16 cellular contexts compared by ENCODE assay signal in genomic region chr5:175384724-175385552, GRCh38. TPM values are rescaled to one million over a fixed set of nuclear protein-coding genes. Genes with fewer than 3 reads are reported as not detected.
DNase-seq lines count a peak whose midpoint lies in the region; ATAC-seq and TF ChIP-seq lines count a peak whose summit lies in the region.
"Had no signal": no experiment of that assay in that cellular context is flagged by ENCODE, and none has a peak within 500 bp of the region (broad histone marks: within the 10 kb centered on the region; RNA-seq: fewer than 3 reads in every experiment).

No MANE protein-coding gene starts in this region.

- H3K9me3 ChIP-seq in A673 (ENCODE audit: low read depth, low read length, poor library complexity, severe bottlenecking) (no peaks in the 10 kb centered on the region), SK-N-MC (ENCODE audit: low read depth, low read length) (0 out of 2 replicates have a peak, but pooled peaks cover 2% of the 10 kb centered on the region), gastroesophageal sphincter (no peaks in the 10 kb centered on the region)
- H3K9me3 ChIP-seq: BE2C, SK-N-SH had no signal

- no peak for TF ChIP-seq POLR2A in gastroesophageal sphincter (IDR thresholded peaks at IDR 0.05)

- POLR2A ChIA-PET in A673 (lab: Charles Lee; ENCODE audit: low non-redundant PET) = no interaction called here

- DNase-seq in A673 (ENCODE audit: low spot score) = peak; percentile 23
- peak; percentile 50 for DNase-seq in DMS53 treated with DMSO at 0.1 percent for 48 hours (lab: John Stamatoyannopoulos, UW; ENCODE audit: unreplicated experiment)
- peak; percentile 46 for DNase-seq in NCI-H345 (lab: John Stamatoyannopoulos, UW)
- peak; percentile 83 for DNase-seq in SK-N-MC (ENCODE audit: low read depth, low spot score)
- DNase-seq in head of caudate nucleus = no peak
- DNase-seq in NK-92 (lab: John Stamatoyannopoulos, UW; ENCODE audit: unreplicated experiment) = no peak
- DNase-seq: BE2C; CD4-positive, alpha-beta memory T cell; H7; Karpas-422; NK-92 treated with Interleukin-12 subunit alpha and Interleukin-12 subunit beta, amount 100 ng/mL, for 24 hours; OCI-M1; SK-N-SH; T-helper 1 cell had no signal

- no peak overlapping the region for H3K4me3 ChIP-seq in A673 (ENCODE audit: low read depth, low read length, poor library complexity, severe bottlenecking)
- peak overlapping the region; percentile 39 for H3K4me3 ChIP-seq in SK-N-MC
- H3K4me3 ChIP-seq in gastroesophageal sphincter = no peak overlapping the region

- ATAC-seq in gastroesophageal sphincter (no peak), HG03280 (IDR thresholded peaks at IDR 0.05; ENCODE audit: unreplicated experiment) (no peak)

- CTCF ChIA-PET in A673 (lab: Charles Lee) = no interaction called here

- H3K27me3 ChIP-seq in A673 (replicated peaks; ENCODE audit: insufficient read depth, low read depth, low read length, poor library complexity) = peaks cover 4% of the 10 kb centered on the region
- peaks cover 17% of the 10 kb centered on the region for H3K27me3 ChIP-seq in gastroesophageal sphincter

- intact Hi-C loops in A673 (cut with micrococcal nuclease; ENCODE audit: unreplicated experiment) (no loop called here), head of caudate nucleus (cut with DNase I) (no loop called here)

- no peak for TF ChIP-seq EP300 in gastroesophageal sphincter (IDR thresholded peaks at IDR 0.05)

- H3K4me1 ChIP-seq in A673 (ENCODE audit: insufficient read depth, low read length, poor library complexity, severe bottlenecking) = peaks cover 18% of the 10 kb centered on the region
- no peaks in the 10 kb centered on the region for H3K4me1 ChIP-seq in gastroesophageal sphincter
- H3K4me1 ChIP-seq: BE2C had no signal

- no peaks in the 10 kb centered on the region for H3K36me3 ChIP-seq in A673 (ENCODE audit: insufficient read depth, low read length, poor library complexity, severe bottlenecking)
- H3K36me3 ChIP-seq in SK-N-MC (ENCODE audit: insufficient read depth, low read length) = peaks cover 6% of the 10 kb centered on the region; the same call in 1 of the 2 replicates
- H3K36me3 ChIP-seq in gastroesophageal sphincter = no peaks in the 10 kb centered on the region
- H3K36me3 ChIP-seq: BE2C had no signal

- BruUV-seq in A673 (replicated peaks; lab: Mats Ljungman, UMichigan) = no TSS peak

- WGBS in gastroesophageal sphincter (ENCODE audit: low coverage in 1 of 2), 2 donors = 17 to 57% methylated on average over 2 of the region's 2 CpGs

- no peak overlapping the region for H3K27ac ChIP-seq in A673 (ENCODE audit: low read depth, low read length, poor library complexity, severe bottlenecking)
- H3K27ac ChIP-seq in SK-N-MC = peak overlapping the region; percentile 97
- no peak overlapping the region for H3K27ac ChIP-seq in gastroesophageal sphincter

- H3K9ac ChIP-seq in SK-N-MC (ENCODE audit: insufficient read length) = peak overlapping the region; percentile 39
- H3K9ac ChIP-seq: SK-N-SH had no signal

- TF ChIP-seq CTCF in A673 (conservative IDR thresholded peaks at IDR 0.05; ENCODE audit: low read depth, low read length) = no peak
- no peak for TF ChIP-seq CTCF in gastroesophageal sphincter (IDR thresholded peaks at IDR 0.05)

RNA-seq across cellular contexts. Expression of gene DRD1, which starts 59.0 kb away (rescaled TPM):
- total RNA-seq in A673 (2021) (0.77 and 0.85 TPM in 2 replicates), gastroesophageal sphincter (under 1 TPM in 1 of 4 donors, not detected in 3; 0.13 TPM)
- total RNA-seq: CD4-positive, alpha-beta memory T cell had no signal

Comparison
In these comparisons a context has a peak if more than half of its experiments do, and no peak if none do; other contexts are left out.
1. DNase-seq: peak in A673 (single experiment), DMS53 treated with DMSO at 0.1 percent for 48 hours (single experiment), NCI-H345 (single experiment) and SK-N-MC (single experiment); none in head of caudate nucleus (0 of 42) and NK-92 (single experiment).